8 cellular contexts compared by ENCODE assay signal in genomic region chr20:407097-407952, GRCh38. TPM values are rescaled to one million over a fixed set of nuclear protein-coding genes. Genes with fewer than 3 reads are reported as not detected.
DNase-seq lines count a peak whose midpoint lies in the region; ATAC-seq and TF ChIP-seq lines count a peak whose summit lies in the region.

No MANE protein-coding gene starts in this region.

- POLR2A ChIA-PET in MCF 10A (lab: Yijun Ruan, JAX) = interaction anchor here (0.6 to 10.7 kb wide), 25 partner anchors 9 to 1090 kb away, joined by 3 to 197 read pairs (median 5); partner anchors contain the start of genes NRSN2, SOX12, TBC1D20 and TRIB3

- intact Hi-C loops in MCF 10A (cut with micrococcal nuclease) = no loop called here

- ATAC-seq in HG02759 (IDR thresholded peaks at IDR 0.05; ENCODE audit: unreplicated experiment) (peak; percentile 62), T-helper 17 cell (peak; percentile 80)

- H3K4me1 ChIP-seq in iPS-18a (ENCODE audit: control insufficient read depth, low read depth, low read length) (peaks cover 13% of the 10 kb centered on the region), skeletal muscle satellite cell (ENCODE audit: control insufficient read depth, insufficient read depth, low read length) (peaks cover 21% of the 10 kb centered on the region)

- H3K27me3 ChIP-seq in iPS-18a (ENCODE audit: control insufficient read depth, insufficient read depth, low read length) = no peaks in the 10 kb centered on the region
- no peaks in the 10 kb centered on the region for H3K27me3 ChIP-seq in skeletal muscle satellite cell (ENCODE audit: control insufficient read depth, insufficient read depth, low read length)

- H3K9ac ChIP-seq in iPS-18a (ENCODE audit: low read length) (peak overlapping the region; percentile 58), skeletal muscle satellite cell (ENCODE audit: low read depth, low read length) (peak overlapping the region; percentile 74)

- peak overlapping the region; percentile 98 for H3K4me3 Mint-ChIP-seq in T-helper 17 cell
- peak overlapping the region; percentile 82 for H3K4me3 Mint-ChIP-seq in MCF 10A (ENCODE audit: unreplicated experiment)

- H3K4me1 Mint-ChIP-seq in T-helper 17 cell = peaks cover 36% of the 10 kb centered on the region
- peaks cover 31% of the 10 kb centered on the region for H3K4me1 Mint-ChIP-seq in MCF 10A (ENCODE audit: insufficient read depth, unreplicated experiment)

- no peaks in the 10 kb centered on the region for H3K9me3 Mint-ChIP-seq in MCF 10A (ENCODE audit: unreplicated experiment)

- peak; percentile 66 for DNase-seq in NK-92 treated with Interleukin-12 subunit alpha and Interleukin-12 subunit beta, amount 100 ng/mL, for 24 hours (lab: John Stamatoyannopoulos, UW)
- no peak for DNase-seq in NK-92 (lab: John Stamatoyannopoulos, UW; ENCODE audit: unreplicated experiment)
- DNase-seq in NCI-H1105 (lab: John Stamatoyannopoulos, UW) = peak; percentile 59
- peak; percentile 47 to 73 (median 70) for DNase-seq in T-helper 17 cell
- peak; percentile 76 for DNase-seq in MCF 10A (ENCODE audit: unreplicated experiment)

- H3K36me3 Mint-ChIP-seq in T-helper 17 cell (ENCODE audit: low read depth) (no peaks in the 10 kb centered on the region), MCF 10A (ENCODE audit: insufficient read depth, unreplicated experiment) (peaks cover 25% of the 10 kb centered on the region)

- CTCF ChIA-PET in MCF 10A (lab: Yijun Ruan, JAX) = interaction anchor here (0.6 to 3.7 kb wide), 12 partner anchors 20 to 989 kb away, joined by 3 to 21 read pairs (median 4); partner anchors contain the start of gene TRIB3

- BruUV-seq in MCF 10A (replicated peaks; lab: Mats Ljungman, UMichigan) = TSS peak; percentile 84

- H3K4me3 ChIP-seq in iPS-18a (ENCODE audit: low read length) = peak overlapping the region; percentile 70
- H3K4me3 ChIP-seq in skeletal muscle satellite cell (ENCODE audit: low read length) = peak overlapping the region; percentile 78

- H3K9me3 ChIP-seq in T-helper 17 cell (ENCODE audit: control insufficient read depth, low read length, poor library complexity, severe bottlenecking) (no peaks in the 10 kb centered on the region), iPS-18a (ENCODE audit: control insufficient read depth, low read depth, low read length) (no peaks in the 10 kb centered on the region), skeletal muscle satellite cell (replicated peaks; ENCODE audit: low read length) (no peaks in the 10 kb centered on the region)

- H3K27ac Mint-ChIP-seq in T-helper 17 cell (peak overlapping the region; percentile 94), MCF 10A (ENCODE audit: low read depth, unreplicated experiment) (peak overlapping the region; percentile 30)

- H3K27me3 Mint-ChIP-seq in T-helper 17 cell (no peaks in the 10 kb centered on the region), MCF 10A (ENCODE audit: insufficient read depth, unreplicated experiment) (no peaks in the 10 kb centered on the region)

- H3K36me3 ChIP-seq in iPS-18a (ENCODE audit: control insufficient read depth, low read depth, low read length) (peaks cover 13% of the 10 kb centered on the region), skeletal muscle satellite cell (ENCODE audit: insufficient read depth, low read length) (peaks cover 20% of the 10 kb centered on the region)

- TF ChIP-seq CTCF in MCF 10A (IDR thresholded peaks at IDR 0.05; ENCODE audit: unreplicated experiment) = peak; percentile 19

- H3K27ac ChIP-seq in iPS-18a (ENCODE audit: low read length) = no peak overlapping the region

- H3K4me2 ChIP-seq in skeletal muscle satellite cell (ENCODE audit: low read length) = peak overlapping the region; percentile 97

RNA-seq across cellular contexts. Expression of gene RBCK1, which starts 0.8 kb away (rescaled TPM):
- total RNA-seq in T-helper 17 cell (10 to 100 TPM; 62.1 to 72.7 TPM), MCF 10A (2022) (353 and 488 TPM in 2 replicates)
- total RNA-seq in skeletal muscle satellite cell (2012; rRNA removed) = 58.5 and 61.3 TPM in 2 replicates

RNA-seq across cellular contexts. Expression of gene TRIB3, which starts 26.8 kb away (rescaled TPM):
- total RNA-seq in T-helper 17 cell (1 to 10 TPM; 1.8 to 3.3 TPM), MCF 10A (2022) (477 and 598 TPM in 2 replicates)
- 23.8 and 58.3 TPM in 2 replicates for total RNA-seq in skeletal muscle satellite cell (2012; rRNA removed)

RNA-seq across cellular contexts. Expression of gene TBC1D20, which starts 55.0 kb away (rescaled TPM):
- total RNA-seq in T-helper 17 cell (10 to 100 TPM; 20.6 to 29.4 TPM), MCF 10A (2022) (32.5 and 36.0 TPM in 2 replicates)
- 30.4 and 32.1 TPM in 2 replicates for total RNA-seq in skeletal muscle satellite cell (2012; rRNA removed)

Comparison
In these comparisons a context has a peak if more than half of its experiments do, and no peak if none do; other contexts are left out.
1. RNA of gene TRIB3, which starts 26.8 kb away (total RNA-seq): 477 to 598 TPM in MCF 10A; 1.8 to 3.3 TPM in T-helper 17 cell; every median in the first group is over 100 times any median in the second.